15 cellular contexts compared by ENCODE assay signal in genomic region chr10:13703997-13704536, GRCh38.
DNase-seq lines count a peak whose midpoint lies in the region; ATAC-seq and TF ChIP-seq lines count a peak whose summit lies in the region.
"Had no signal": no experiment of that assay in that cellular context is flagged by ENCODE, and none has a peak within 500 bp of the region (broad histone marks: within the 10 kb centered on the region; RNA-seq: fewer than 3 reads in every experiment).

No MANE protein-coding gene starts in this region.

- H2AK9ac ChIP-seq in IMR-90 (replicated peaks; ENCODE audit: low read depth, low read length, poor library complexity) = peak overlapping the region; percentile 79

- H4K91ac ChIP-seq in IMR-90 (ENCODE audit: insufficient read depth, low read depth, low read length) = no peak overlapping the region

- no TSS peak for BruUV-seq in IMR-90 (replicated peaks; lab: Mats Ljungman, UMichigan)

- H3K27ac ChIP-seq in BLaER1 treated with 17β-estradiol and CSF1 and Interleukin-3, amounts not matched to agents 10 nM and 100 nM = peak overlapping the region in 6 of 11 experiments; percentile 21 to 41 (median 29); a peak in 10 of 22 replicates
- no peak overlapping the region for H3K27ac ChIP-seq in IMR-90 (ENCODE audit: insufficient read depth, low read length)
- no peak overlapping the region for H3K27ac ChIP-seq in naive thymus-derived CD4-positive, alpha-beta T cell (ENCODE audit: low read depth, low read length)
- peak overlapping the region in 1 of 5 donors; percentile 34 for H3K27ac ChIP-seq in adrenal gland

- H3K4me3 ChIP-seq in BLaER1 treated with 17β-estradiol and CSF1 and Interleukin-3, amounts not matched to agents 10 nM and 100 nM = peak overlapping the region in 6 of 10 experiments; percentile 11 to 65 (median 42); a peak in 6 of 20 replicates
- H3K4me3 ChIP-seq in IMR-90 (ENCODE audit: insufficient read depth, low read depth, low read length) (no peak overlapping the region), adrenal gland (no peak overlapping the region)
- H3K4me3 ChIP-seq in naive thymus-derived CD4-positive, alpha-beta T cell (ENCODE audit: low read length) = no peak overlapping the region

- no peak for ATAC-seq in IMR-90 (ENCODE audit: low read depth)
- no peak for ATAC-seq in naive thymus-derived CD4-positive, alpha-beta T cell

- 0 out of 2 replicates have a peak overlapping the region, but pooled peaks have one; percentile 0 for H2BK20ac ChIP-seq in IMR-90 (ENCODE audit: low read depth, low read length)

- 86% methylated on average over 1 of the region's 8 CpGs; no CpG with 5 or more reads in 1 of the 2 experiments for WGBS in IMR-90 (ENCODE audit: extremely low coverage in 2 of 2, insufficient read length in 1 of 2), 2 experiments
- 63 to 78% (median 71%) methylated on average over 8 of the region's 8 CpGs for WGBS in adrenal gland, 4 donors

- H3K4ac ChIP-seq in IMR-90 (ENCODE audit: low read depth, low read length) = peak overlapping the region; percentile 27; the same call in 1 of the 2 replicates

- H3K4me1 ChIP-seq in BLaER1 treated with 17β-estradiol and CSF1 and Interleukin-3, amounts not matched to agents 10 nM and 100 nM = peaks cover 44 to 59% (median 56%) of the 10 kb centered on the region in 10 experiments
- H3K4me1 ChIP-seq in IMR-90 (ENCODE audit: control insufficient read depth, insufficient read depth, low read length) (peaks cover 22% of the 10 kb centered on the region), adrenal gland (replicated peaks in 1 of 2) (peaks cover 0 to 12% of the 10 kb centered on the region in 2 donors)
- H3K4me1 ChIP-seq in naive thymus-derived CD4-positive, alpha-beta T cell (ENCODE audit: control insufficient read depth in 2 of 2, insufficient read depth in 2 of 2, low read length in 2 of 2) = no peaks in the 10 kb centered on the region

- H3K27ac Mint-ChIP-seq in chondrocyte (ENCODE audit: unreplicated experiment) (peak overlapping the region; percentile 82), nephron progenitor cell (peak overlapping the region; percentile 97)
- no peak overlapping the region for H3K27ac Mint-ChIP-seq in naive thymus-derived CD4-positive, alpha-beta T cell
- H3K27ac Mint-ChIP-seq: activated CD4-positive, alpha-beta T cell treated with anti-CD3 and anti-CD28 coated beads, Interleukin-2, amount 10 ng/mL, durations not matched to agents 7 days and 5 days; activated naive CD8-positive, alpha-beta T cell treated with anti-CD3 and anti-CD28 coated beads for 36 hours; T-helper 2 cell treated with Interferon-gamma antibody and Interleukin-4, amounts not matched to agents 5 μg/mL and 100 μg/mL, for 36 hours had no signal

- H3K27me3 Mint-ChIP-seq in chondrocyte (ENCODE audit: low read depth) = no peaks in the 10 kb centered on the region
- H3K27me3 Mint-ChIP-seq in nephron progenitor cell (ENCODE audit: low read depth, poor library complexity) = no peaks in the 10 kb centered on the region
- peaks cover 24 to 49% (median 36%) of the 10 kb centered on the region in 5 donors for H3K27me3 Mint-ChIP-seq in naive thymus-derived CD4-positive, alpha-beta T cell

- peaks cover 0 to 31% (median 0%) of the 10 kb centered on the region in 11 experiments; a peak in 7 of 22 replicates for H3K36me3 ChIP-seq in BLaER1 treated with 17β-estradiol and CSF1 and Interleukin-3, amounts not matched to agents 10 nM and 100 nM
- H3K36me3 ChIP-seq in IMR-90 (ENCODE audit: control insufficient read depth, insufficient read depth, low read length) (peaks cover 24% of the 10 kb centered on the region), adrenal gland (replicated peaks in 1 of 2) (peaks cover 0 to 5% of the 10 kb centered on the region in 2 donors)
- no peaks in the 10 kb centered on the region for H3K36me3 ChIP-seq in naive thymus-derived CD4-positive, alpha-beta T cell (ENCODE audit: control insufficient read depth in 2 of 3, insufficient read depth in 3 of 3, low read length in 3 of 3)

- H3K4me2 ChIP-seq in BLaER1 treated with 17β-estradiol and CSF1 and Interleukin-3, amounts not matched to agents 10 nM and 100 nM = peak overlapping the region; percentile 37 to 96 (median 92)
- H3K4me2 ChIP-seq in IMR-90 (ENCODE audit: low read depth, low read length) = peak overlapping the region; percentile 2; the same call in 1 of the 2 replicates

- H2AK5ac ChIP-seq in IMR-90 (ENCODE audit: low read depth, low read length) = peak overlapping the region; percentile 24; the same call in 1 of the 2 replicates

- H2BK5ac ChIP-seq in IMR-90 (ENCODE audit: low read depth, low read length, poor library complexity, severe bottlenecking) = peak overlapping the region; percentile 7

- H3K18ac ChIP-seq in IMR-90 (ENCODE audit: low read depth, low read length) = no peak overlapping the region

- H3K9me3 ChIP-seq in BLaER1 treated with 17β-estradiol and CSF1 and Interleukin-3, amounts not matched to agents 10 nM and 100 nM (replicated peaks in 1 of 11) = no peaks in the 10 kb centered on the region
- H3K9me3 ChIP-seq in IMR-90 (ENCODE audit: control insufficient read depth, insufficient read depth, low read length) = no peaks in the 10 kb centered on the region
- no peaks in the 10 kb centered on the region for H3K9me3 ChIP-seq in naive thymus-derived CD4-positive, alpha-beta T cell (ENCODE audit: control insufficient read depth in 2 of 3, low read length in 3 of 3)
- no peaks in the 10 kb centered on the region for H3K9me3 ChIP-seq in adrenal gland (replicated peaks in 1 of 3)

- no peak overlapping the region; a peak in 1 of 4 replicates for H4K8ac ChIP-seq in IMR-90 (ENCODE audit: low read depth in 2 of 2, low read length in 2 of 2)

- H3K23ac ChIP-seq in IMR-90 (ENCODE audit: low read depth, low read length) = peak overlapping the region; percentile 56; the same call in 1 of the 2 replicates

- no peak for TF ChIP-seq RAD21 in IMR-90 (IDR thresholded peaks at IDR 0.05; ENCODE audit: low read length)

- DNase-seq in IMR-90 (no peak), chondrocyte (ENCODE audit: low spot score) (no peak), nephron progenitor cell (no peak), NCI-H345 treated with DMSO at 0.1 percent for 48 hours (lab: John Stamatoyannopoulos, UW; ENCODE audit: unreplicated experiment) (no peak), adrenal gland (no peak), cortex of kidney (lab: John Stamatoyannopoulos, UW) (no peak)
- no peak for DNase-seq in naive thymus-derived CD4-positive, alpha-beta T cell
- DNase-seq: activated CD4-positive, alpha-beta T cell treated with anti-CD3 and anti-CD28 coated beads, Interleukin-2, amount 10 ng/mL, durations not matched to agents 7 days and 5 days; activated naive CD8-positive, alpha-beta T cell treated with anti-CD3 and anti-CD28 coated beads for 36 hours; immature natural killer cell; NCI-H748 treated with DMSO at 0.1 percent for 48 hours; stimulated activated CD4-positive, alpha-beta T cell treated with anti-CD3 and anti-CD28 coated beads, Interleukin-15, amount 100 ng/mL, for 24 hours had no signal

- no peak overlapping the region for H3K56ac ChIP-seq in IMR-90 (ENCODE audit: extremely low read depth, insufficient read depth, low read length)

- intact Hi-C loops in IMR-90 (cut with micrococcal nuclease) = no loop called here
- intact Hi-C loops in naive thymus-derived CD4-positive, alpha-beta T cell (cut with micrococcal nuclease) = no loop called here
- intact Hi-C loops in adrenal gland (cut with DNase I) = no loop called here

- H2BK15ac ChIP-seq in IMR-90 (ENCODE audit: low read depth, low read length) = no peak overlapping the region

- H2AFZ ChIP-seq in IMR-90 (replicated peaks; ENCODE audit: low read length, poor library complexity) = no peak overlapping the region

- no peaks in the 10 kb centered on the region for H4K20me1 ChIP-seq in BLaER1 treated with 17β-estradiol and CSF1 and Interleukin-3, amounts not matched to agents 10 nM and 100 nM
- peaks cover 12% of the 10 kb centered on the region; the same call in 1 of the 2 replicates for H4K20me1 ChIP-seq in IMR-90 (ENCODE audit: insufficient read depth, low read length)

- H3K4me3 Mint-ChIP-seq in chondrocyte (ENCODE audit: unreplicated experiment) (no peak overlapping the region), nephron progenitor cell (peak overlapping the region; percentile 94)
- no peak overlapping the region for H3K4me3 Mint-ChIP-seq in naive thymus-derived CD4-positive, alpha-beta T cell
- H3K4me3 Mint-ChIP-seq: activated CD4-positive, alpha-beta T cell treated with anti-CD3 and anti-CD28 coated beads, Interleukin-2, amount 10 ng/mL, durations not matched to agents 7 days and 5 days; activated naive CD8-positive, alpha-beta T cell treated with anti-CD3 and anti-CD28 coated beads for 36 hours; central memory CD8-positive, alpha-beta T cell; immature natural killer cell; T-helper 2 cell treated with Interferon-gamma antibody and Interleukin-4, amounts not matched to agents 5 μg/mL and 100 μg/mL, for 36 hours had no signal

- TF ChIP-seq CTCF in IMR-90 (conservative IDR thresholded peaks at IDR 0.05; ENCODE audit: low read depth, low read length) = no peak
- TF ChIP-seq CTCF in chondrocyte (IDR thresholded peaks at IDR 0.05) = no peak
- TF ChIP-seq CTCF in nephron progenitor cell (IDR thresholded peaks at IDR 0.05) = no peak
- TF ChIP-seq CTCF in adrenal gland (IDR thresholded peaks at IDR 0.05) = no peak

- in situ Hi-C loops in IMR-90 (cut with MboI; ENCODE audit: low sequenced_read_pairs) = no loop called here

- CTCF ChIA-PET in IMR-90 (lab: Yijun Ruan, JAX) = no interaction called here
- CTCF ChIA-PET in naive thymus-derived CD4-positive, alpha-beta T cell (lab: Charles Lee) = no interaction called here

- peaks cover 38% of the 10 kb centered on the region for H3K36me3 Mint-ChIP-seq in chondrocyte (ENCODE audit: low read depth)
- H3K36me3 Mint-ChIP-seq in nephron progenitor cell (ENCODE audit: low read depth) = peaks cover 43% of the 10 kb centered on the region
- H3K36me3 Mint-ChIP-seq in naive thymus-derived CD4-positive, alpha-beta T cell = peaks cover 0 to 3% (median 0%) of the 10 kb centered on the region in 5 donors
- H3K36me3 Mint-ChIP-seq: activated naive CD8-positive, alpha-beta T cell treated with anti-CD3 and anti-CD28 coated beads for 36 hours; immature natural killer cell had no signal

- TF ChIP-seq POLR2A in IMR-90 (IDR thresholded peaks at IDR 0.05; ENCODE audit: low read depth, low read length) = no peak
- TF ChIP-seq POLR2A in adrenal gland (IDR thresholded peaks at IDR 0.05) = no peak

- H3K14ac ChIP-seq in IMR-90 (replicated peaks; ENCODE audit: low read depth, low read length) = 0 out of 2 replicates have a peak overlapping the region, but pooled peaks have one; percentile 26

- POLR2A ChIA-PET in IMR-90 (lab: Charles Lee; ENCODE audit: unreplicated experiment) = no interaction called here
- POLR2A ChIA-PET in naive thymus-derived CD4-positive, alpha-beta T cell (lab: Charles Lee) = no interaction called here

- H3K9me1 ChIP-seq in IMR-90 (ENCODE audit: insufficient read depth, low read length) = peaks cover 23% of the 10 kb centered on the region

- H2BK120ac ChIP-seq in IMR-90 (ENCODE audit: low read depth, low read length) = no peak overlapping the region

- H3K4me1 Mint-ChIP-seq in chondrocyte (ENCODE audit: low read depth) (peaks cover 72% of the 10 kb centered on the region), nephron progenitor cell (peaks cover 95% of the 10 kb centered on the region)
- H3K4me1 Mint-ChIP-seq in naive thymus-derived CD4-positive, alpha-beta T cell = peaks cover 10 to 22% (median 20%) of the 10 kb centered on the region in 7 donors

- H3K27me3 ChIP-seq in BLaER1 treated with 17β-estradiol and CSF1 and Interleukin-3, amounts not matched to agents 10 nM and 100 nM = no peaks in the 10 kb centered on the region
- H3K27me3 ChIP-seq in IMR-90 (ENCODE audit: control insufficient read depth, insufficient read depth, low read length) = no peaks in the 10 kb centered on the region
- H3K27me3 ChIP-seq in naive thymus-derived CD4-positive, alpha-beta T cell (ENCODE audit: control insufficient read depth in 2 of 2, insufficient read depth in 2 of 2, low read length in 2 of 2) = peaks cover 2 to 4% of the 10 kb centered on the region in 2 donors
- H3K27me3 ChIP-seq in adrenal gland = no peaks in the 10 kb centered on the region

- H3K9me3 Mint-ChIP-seq in chondrocyte (ENCODE audit: low read depth) (no peaks in the 10 kb centered on the region), nephron progenitor cell (no peaks in the 10 kb centered on the region)
- no peaks in the 10 kb centered on the region for H3K9me3 Mint-ChIP-seq in naive thymus-derived CD4-positive, alpha-beta T cell
- H3K9me3 Mint-ChIP-seq: activated CD4-positive, alpha-beta T cell treated with anti-CD3 and anti-CD28 coated beads, Interleukin-2, amount 10 ng/mL, durations not matched to agents 7 days and 5 days; activated naive CD8-positive, alpha-beta T cell treated with anti-CD3 and anti-CD28 coated beads for 36 hours; central memory CD8-positive, alpha-beta T cell; immature natural killer cell; T-helper 2 cell treated with Interferon-gamma antibody and Interleukin-4, amounts not matched to agents 5 μg/mL and 100 μg/mL, for 36 hours had no signal

- dilution Hi-C loops in IMR-90 (cut with HindIII; ENCODE audit: low sequenced_read_pairs, unreplicated experiment) = no loop called here

- H3K9ac ChIP-seq in BLaER1 treated with 17β-estradiol and CSF1 and Interleukin-3, amounts not matched to agents 10 nM and 100 nM = peak overlapping the region in 2 of 11 experiments; percentile 30 to 40; a peak in 3 of 22 replicates
- no peak overlapping the region for H3K9ac ChIP-seq in IMR-90 (ENCODE audit: low read depth, low read length)

- H4K5ac ChIP-seq in IMR-90 (ENCODE audit: low read depth, low read length) = no peak overlapping the region

- H3K79me1 ChIP-seq in IMR-90 (ENCODE audit: low read depth in 1 of 2, low read length in 2 of 2) = peaks cover 30 to 95% of the 10 kb centered on the region in 2 experiments

Comparison
In these comparisons a context has a peak if more than half of its experiments do, and no peak if none do; other contexts are left out.
1. H3K27ac ChIP-seq: peak in BLaER1 treated with 17β-estradiol and CSF1 and Interleukin-3, amounts not matched to agents 10 nM and 100 nM (6 of 11); none in IMR-90 (single experiment) and naive thymus-derived CD4-positive, alpha-beta T cell (single experiment).
2. H3K4me3 ChIP-seq: peak in BLaER1 treated with 17β-estradiol and CSF1 and Interleukin-3, amounts not matched to agents 10 nM and 100 nM (6 of 10); none in IMR-90 (single experiment), naive thymus-derived CD4-positive, alpha-beta T cell (single experiment) and adrenal gland (0 of 4).
3. H3K27ac Mint-ChIP-seq: peak in chondrocyte (single experiment) and nephron progenitor cell (single experiment); none in naive thymus-derived CD4-positive, alpha-beta T cell (0 of 9).